In genomic region chr1:115648717-115649691, GRCh38 we compare ENCODE assay signal across 1 cellular context.
A peak's percentile ranks its signal among the peaks of the same experiment; 100 is the strongest.
TF ChIP-seq lines count a peak whose summit lies in the region.

No MANE protein-coding gene starts in this region.

TF ChIP-seq in GM12878, 131 proteins besides CTCF, POLR2A, EP300 and RAD21 (continued from another document and continues in another):
- TF ChIP-seq MLLT1 (IDR thresholded peaks at IDR 0.05) (peak; percentile 49; the same call in 1 of the 2 replicates), POU2F2 (IDR thresholded peaks at IDR 0.05; ENCODE audit: borderline replicate concordance, low read depth, low read length) (peak; percentile 89; the same call in 1 of the 3 replicates), SMARCA5 (IDR thresholded peaks at IDR 0.05) (peak; percentile 71; the same call in 1 of the 2 replicates), HDGF (IDR thresholded peaks at IDR 0.05) (no peak), BCLAF1 (IDR thresholded peaks at IDR 0.05) (no peak), JUND (IDR thresholded peaks at IDR 0.05; ENCODE audit: low read depth, low read length) (peak; percentile 78), USF1 (IDR thresholded peaks at IDR 0.05; ENCODE audit: borderline replicate concordance, extremely low read length, insufficient read depth, low read depth, low read length) (no peak), ATF7 (IDR thresholded peaks at IDR 0.05; ENCODE audit: low read depth) (peak; percentile 93), CHD2 (IDR thresholded peaks at IDR 0.05; ENCODE audit: borderline replicate concordance, low read depth, low read length) (peak; percentile 80), ELK1 (IDR thresholded peaks at IDR 0.05; ENCODE audit: low read depth, low read length) (no peak), BCL11A (IDR thresholded peaks at IDR 0.05; ENCODE audit: low read depth, low read length) (peak; percentile 94), MTA3 (IDR thresholded peaks at IDR 0.05; ENCODE audit: borderline replicate concordance, low read length) (peak; percentile 76; the same call in 1 of the 2 replicates), ATF3 (IDR thresholded peaks at IDR 0.05; ENCODE audit: borderline replicate concordance, extremely low read depth, low read depth, low read length) (no peak), TCF12 (IDR thresholded peaks at IDR 0.05; ENCODE audit: low read depth, low read length) (peak; percentile 65; the same call in 1 of the 2 replicates), MAX (IDR thresholded peaks at IDR 0.05; ENCODE audit: low read depth, low read length) (peak; percentile 75), CBX5 (IDR thresholded peaks at IDR 0.05; ENCODE audit: low read depth) (no peak; the same call in 1 of the 2 replicates), ATF2 (IDR thresholded peaks at IDR 0.05; ENCODE audit: low read length) (peak; percentile 77), PML (IDR thresholded peaks at IDR 0.05; ENCODE audit: low read length) (no peak), IKZF2 (IDR thresholded peaks at IDR 0.05) (peak; percentile 96), MTA2 (IDR thresholded peaks at IDR 0.05; ENCODE audit: low read depth) (peak; percentile 91), PAX5 (IDR thresholded peaks at IDR 0.05; ENCODE audit: borderline replicate concordance, low read depth, low read length) (peak; percentile 74), ZZZ3 (IDR thresholded peaks at IDR 0.05; ENCODE audit: control insufficient read depth, insufficient read length, low read depth) (no peak), PRDM15 (CRISPR knock-in tag; IDR thresholded peaks at IDR 0.05) (no peak), RCOR1 (conservative IDR thresholded peaks at IDR 0.05; ENCODE audit: low read depth, low read length) (0 out of 2 replicates have a peak, but pooled peaks have one; percentile 84), CHD1 (IDR thresholded peaks at IDR 0.05; ENCODE audit: low read depth, low read length) (0 out of 2 replicates have a peak, but pooled peaks have one; percentile 35), ETV6 (conservative IDR thresholded peaks at IDR 0.05 in 1 of 2, IDR thresholded peaks at IDR 0.05 in 1 of 2; ENCODE audit: borderline replicate concordance in 1 of 2, low read depth in 1 of 2) (peak in 1 of 2 experiments; percentile 53; a peak in 1 of 4 replicates), EGR1 (IDR thresholded peaks at IDR 0.05; ENCODE audit: borderline replicate concordance in 1 of 2, low read depth in 2 of 2, low read length in 2 of 2) (no peak), STAT1 (conservative IDR thresholded peaks at IDR 0.05) (no peak), GATAD2B (conservative IDR thresholded peaks at IDR 0.05; ENCODE audit: low read depth) (peak; percentile 50; the same call in 1 of the 2 replicates), MEF2B (IDR thresholded peaks at IDR 0.05; ENCODE audit: partially characterized antibody, poor library complexity, severe bottlenecking) (peak; percentile 38), CREB1 (IDR thresholded peaks at IDR 0.05; ENCODE audit: low read depth) (no peak; the same call in 1 of the 2 replicates), EED (IDR thresholded peaks at IDR 0.05; ENCODE audit: low read depth) (peak; percentile 91), SKIL (IDR thresholded peaks at IDR 0.05; ENCODE audit: low read depth, poor library complexity, severe bottlenecking) (peak; percentile 82), E2F8 (IDR thresholded peaks at IDR 0.05; ENCODE audit: low read depth, partially characterized antibody) (no peak), IRF4 (IDR thresholded peaks at IDR 0.05; ENCODE audit: low read depth, low read length) (peak; percentile 95)
